In genomic region chr1:109985251-109986053, GRCh38 we compare ENCODE assay signal across 1 cellular context.
TF ChIP-seq lines count a peak whose summit lies in the region.

No MANE protein-coding gene starts in this region.

TF ChIP-seq in HepG2, 621 proteins besides CTCF, POLR2A, EP300 and RAD21 (continued from another document):
- TF ChIP-seq XRCC5 (optimal IDR thresholded peaks at IDR 0.05; ENCODE audit: low read length) (no peak), ZNF704 (CRISPR knock-in tag; IDR thresholded peaks at IDR 0.05; ENCODE audit: borderline replicate concordance) (0 out of 2 replicates have a peak, but pooled peaks have one; percentile 0), ZNF362 (CRISPR knock-in tag; IDR thresholded peaks at IDR 0.05; ENCODE audit: borderline replicate concordance) (0 out of 2 replicates have a peak, but pooled peaks have one; percentile 0), SIN3A (IDR thresholded peaks at IDR 0.05; ENCODE audit: borderline replicate concordance, low read depth, low read length) (0 out of 2 replicates have a peak, but pooled peaks have one; percentile 4), ZNF333 (CRISPR knock-in tag; IDR thresholded peaks at IDR 0.05; ENCODE audit: borderline replicate concordance) (no peak), MLLT10 (CRISPR knock-in tag; IDR thresholded peaks at IDR 0.05) (no peak), ZNF629 (CRISPR knock-in tag; conservative IDR thresholded peaks at IDR 0.05) (no peak), SNAPC4 (CRISPR knock-in tag; IDR thresholded peaks at IDR 0.05) (no peak; the same call in 1 of the 2 replicates), SNAI1 (CRISPR knock-in tag; IDR thresholded peaks at IDR 0.05; ENCODE audit: borderline replicate concordance) (peak; percentile 29; the same call in 1 of the 2 replicates), ZFP91 (CRISPR knock-in tag; IDR thresholded peaks at IDR 0.05; ENCODE audit: borderline replicate concordance) (no peak), ZSCAN22 (CRISPR knock-in tag; IDR thresholded peaks at IDR 0.05) (0 out of 2 replicates have a peak, but pooled peaks have one; percentile 41), ZBTB8A (CRISPR knock-in tag; IDR thresholded peaks at IDR 0.05; ENCODE audit: borderline replicate concordance, low read depth) (peak; percentile 43; the same call in 1 of the 2 replicates), HNF1B (CRISPR knock-in tag; IDR thresholded peaks at IDR 0.05) (0 out of 2 replicates have a peak, but pooled peaks have one; percentile 24), DR1 (CRISPR knock-in tag; IDR thresholded peaks at IDR 0.05) (no peak), HOXD1 (CRISPR knock-in tag; IDR thresholded peaks at IDR 0.05) (no peak), SP4 (CRISPR knock-in tag; IDR thresholded peaks at IDR 0.05) (no peak), AKAP8 (CRISPR knock-in tag; IDR thresholded peaks at IDR 0.05) (no peak), MBNL3 (CRISPR knock-in tag; conservative IDR thresholded peaks at IDR 0.05) (no peak), HNRNPUL1 (IDR thresholded peaks at IDR 0.05; ENCODE audit: low read depth, low read length) (no peak), ZFP82 (CRISPR knock-in tag; IDR thresholded peaks at IDR 0.05; ENCODE audit: borderline replicate concordance) (peak; percentile 38; the same call in 1 of the 2 replicates), HNRNPH1 (optimal IDR thresholded peaks at IDR 0.05; ENCODE audit: low read depth, low read length) (no peak), ARNTL (CRISPR knock-in tag; IDR thresholded peaks at IDR 0.05) (0 out of 2 replicates have a peak, but pooled peaks have one; percentile 2), ETS1 (CRISPR knock-in tag; IDR thresholded peaks at IDR 0.05) (peak; percentile 30; the same call in 1 of the 2 replicates)
